Comparison of ENCODE assay signal across 8 cellular contexts in the genomic region with DNA sequence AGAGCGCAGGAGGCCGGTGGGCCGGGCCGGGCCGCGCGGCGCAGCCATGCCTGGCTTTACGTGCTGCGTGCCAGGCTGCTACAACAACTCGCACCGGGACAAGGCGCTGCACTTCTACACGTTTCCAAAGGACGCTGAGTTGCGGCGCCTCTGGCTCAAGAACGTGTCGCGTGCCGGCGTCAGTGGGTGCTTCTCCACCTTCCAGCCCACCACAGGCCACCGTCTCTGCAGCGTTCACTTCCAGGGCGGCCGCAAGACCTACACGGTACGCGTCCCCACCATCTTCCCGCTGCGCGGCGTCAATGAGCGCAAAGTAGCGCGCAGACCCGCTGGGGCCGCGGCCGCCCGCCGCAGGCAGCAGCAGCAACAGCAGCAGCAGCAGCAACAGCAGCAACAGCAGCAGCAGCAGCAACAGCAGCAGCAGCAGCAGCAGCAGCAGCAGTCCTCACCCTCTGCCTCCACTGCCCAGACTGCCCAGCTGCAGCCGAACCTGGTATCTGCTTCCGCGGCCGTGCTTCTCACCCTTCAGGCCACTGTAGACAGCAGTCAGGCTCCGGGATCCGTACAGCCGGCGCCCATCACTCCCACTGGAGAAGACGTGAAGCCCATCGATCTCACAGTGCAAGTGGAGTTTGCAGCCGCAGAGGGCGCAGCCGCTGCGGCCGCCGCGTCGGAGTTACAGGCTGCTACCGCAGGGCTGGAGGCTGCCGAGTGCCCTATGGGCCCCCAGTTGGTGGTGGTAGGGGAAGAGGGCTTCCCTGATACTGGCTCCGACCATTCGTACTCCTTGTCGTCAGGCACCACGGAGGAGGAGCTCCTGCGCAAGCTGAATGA. TPM values are rescaled to one million over a fixed set of nuclear protein-coding genes. Genes with fewer than 3 reads are reported as not detected.
DNase-seq lines count a peak whose midpoint lies in the region; ATAC-seq and TF ChIP-seq lines count a peak whose summit lies in the region.

No MANE protein-coding gene starts in this region.

- H3K4me1 Mint-ChIP-seq in activated naive CD4-positive, alpha-beta T cell treated with anti-CD3 and anti-CD28 coated beads, Interleukin-2, amount 10 ng/mL, durations not matched to agents 7 days and 5 days = peaks cover 45% of the 10 kb centered on the region
- H3K4me1 Mint-ChIP-seq in glutamatergic neuron (ENCODE audit: low read depth, unreplicated experiment) (peaks cover 26% of the 10 kb centered on the region), osteocyte (ENCODE audit: unreplicated experiment) (peaks cover 42% of the 10 kb centered on the region), type B pancreatic cell (ENCODE audit: unreplicated experiment) (peaks cover 34% of the 10 kb centered on the region)

- H3K36me3 Mint-ChIP-seq in activated naive CD4-positive, alpha-beta T cell treated with anti-CD3 and anti-CD28 coated beads, Interleukin-2, amount 10 ng/mL, durations not matched to agents 7 days and 5 days = peaks cover 19% of the 10 kb centered on the region
- no peaks in the 10 kb centered on the region for H3K36me3 Mint-ChIP-seq in glutamatergic neuron (ENCODE audit: unreplicated experiment)
- H3K36me3 Mint-ChIP-seq in osteocyte (ENCODE audit: unreplicated experiment) = no peaks in the 10 kb centered on the region
- H3K36me3 Mint-ChIP-seq in type B pancreatic cell = no peaks in the 10 kb centered on the region

- H3K9me3 Mint-ChIP-seq in activated naive CD4-positive, alpha-beta T cell treated with anti-CD3 and anti-CD28 coated beads, Interleukin-2, amount 10 ng/mL, durations not matched to agents 7 days and 5 days = no peaks in the 10 kb centered on the region
- peaks cover 13% of the 10 kb centered on the region for H3K9me3 Mint-ChIP-seq in glutamatergic neuron (ENCODE audit: unreplicated experiment)
- H3K9me3 Mint-ChIP-seq in osteocyte (ENCODE audit: unreplicated experiment) = no peaks in the 10 kb centered on the region
- no peaks in the 10 kb centered on the region for H3K9me3 Mint-ChIP-seq in type B pancreatic cell

- no peaks in the 10 kb centered on the region for H3K27me3 Mint-ChIP-seq in activated naive CD4-positive, alpha-beta T cell treated with anti-CD3 and anti-CD28 coated beads, Interleukin-2, amount 10 ng/mL, durations not matched to agents 7 days and 5 days
- H3K27me3 Mint-ChIP-seq in glutamatergic neuron (ENCODE audit: unreplicated experiment) (peaks cover 5% of the 10 kb centered on the region), osteocyte (ENCODE audit: unreplicated experiment) (no peaks in the 10 kb centered on the region), type B pancreatic cell (no peaks in the 10 kb centered on the region)

- CTCF ChIA-PET in activated naive CD4-positive, alpha-beta T cell treated with anti-CD3 and anti-CD28 coated beads, Interleukin-2, amount 10 ng/mL, durations not matched to agents 7 days and 5 days (lab: Charles Lee) = interaction anchor here (0.8 to 3.9 kb wide), 5 partner anchors 24 to 321 kb away, joined by 3 to 30 read pairs (median 5); a partner anchor contains a TSS

- TF ChIP-seq CTCF in glutamatergic neuron (IDR thresholded peaks at IDR 0.05; ENCODE audit: partially characterized antibody, unreplicated experiment) (peak; percentile 25), osteocyte (IDR thresholded peaks at IDR 0.05) (peak; percentile 40), type B pancreatic cell (conservative IDR thresholded peaks at IDR 0.05) (peak; percentile 57)

- H3K27ac Mint-ChIP-seq in activated naive CD4-positive, alpha-beta T cell treated with anti-CD3 and anti-CD28 coated beads, Interleukin-2, amount 10 ng/mL, durations not matched to agents 7 days and 5 days = peak overlapping the region; percentile 99
- peak overlapping the region; percentile 95 for H3K27ac Mint-ChIP-seq in glutamatergic neuron (ENCODE audit: unreplicated experiment)
- H3K27ac Mint-ChIP-seq in osteocyte (ENCODE audit: unreplicated experiment) = peak overlapping the region; percentile 91
- H3K27ac Mint-ChIP-seq in type B pancreatic cell = peak overlapping the region; percentile 93

- peak overlapping the region; percentile 95 for H3K4me3 Mint-ChIP-seq in activated naive CD4-positive, alpha-beta T cell treated with anti-CD3 and anti-CD28 coated beads, Interleukin-2, amount 10 ng/mL, durations not matched to agents 7 days and 5 days
- peak overlapping the region; percentile 97 for H3K4me3 Mint-ChIP-seq in glutamatergic neuron (ENCODE audit: unreplicated experiment)
- H3K4me3 Mint-ChIP-seq in osteocyte (ENCODE audit: unreplicated experiment) = peak overlapping the region; percentile 93
- peak overlapping the region; percentile 92 for H3K4me3 Mint-ChIP-seq in type B pancreatic cell

- DNase-seq in AG08395 (ENCODE audit: low spot score) = peak; percentile 25
- peak; percentile 80 for DNase-seq in RPMI8226
- peak; percentile 78 for DNase-seq in activated naive CD4-positive, alpha-beta T cell treated with anti-CD3 and anti-CD28 coated beads, Interleukin-2, amount 10 ng/mL, durations not matched to agents 7 days and 5 days
- peak; percentile 79 for DNase-seq in glutamatergic neuron
- no peak for DNase-seq in osteocyte (ENCODE audit: extremely low spot score, unreplicated experiment)
- peak; percentile 73 for DNase-seq in type B pancreatic cell (ENCODE audit: extremely low spot score, unreplicated experiment)

- peak; percentile 6 for ATAC-seq in GM18519 (IDR thresholded peaks at IDR 0.05; ENCODE audit: low FRiP score, unreplicated experiment)
- ATAC-seq in HG03135 (IDR thresholded peaks at IDR 0.05; ENCODE audit: unreplicated experiment) = peak; percentile 5

RNA-seq across cellular contexts. Expression of a gene that starts 0.6 kb away (rescaled TPM):
- 23.1 TPM for total RNA-seq in glutamatergic neuron (ENCODE audit: unreplicated experiment)
- total RNA-seq in osteocyte = 29.5 and 30.0 TPM in 2 replicates
- 25.5 and 35.1 TPM in 2 replicates for total RNA-seq in type B pancreatic cell (ENCODE audit: low replicate concordance)

RNA-seq across cellular contexts. Expression of a gene that starts 4.0 kb away (rescaled TPM):
- total RNA-seq in glutamatergic neuron (ENCODE audit: unreplicated experiment) = 196 TPM
- total RNA-seq in osteocyte = 121 and 125 TPM in 2 replicates
- 144 and 149 TPM in 2 replicates for total RNA-seq in type B pancreatic cell (ENCODE audit: low replicate concordance)

RNA-seq across cellular contexts. Expression of a gene that starts 4.8 kb away (rescaled TPM):
- total RNA-seq in glutamatergic neuron (ENCODE audit: unreplicated experiment) (153 TPM), osteocyte (46.3 and 51.2 TPM in 2 replicates), type B pancreatic cell (ENCODE audit: low replicate concordance) (67.6 and 74.2 TPM in 2 replicates)

RNA-seq across cellular contexts. Expression of a gene that starts 30.1 kb away (rescaled TPM):
- total RNA-seq in glutamatergic neuron (ENCODE audit: unreplicated experiment) = 142 TPM
- 68.2 and 75.4 TPM in 2 replicates for total RNA-seq in osteocyte
- total RNA-seq in type B pancreatic cell (ENCODE audit: low replicate concordance) = 77.5 and 81.1 TPM in 2 replicates

RNA-seq across cellular contexts. Expression of a gene that starts 36.0 kb away (rescaled TPM):
- 3.4 TPM for total RNA-seq in glutamatergic neuron (ENCODE audit: unreplicated experiment)
- 3.6 and 4.1 TPM in 2 replicates for total RNA-seq in osteocyte
- total RNA-seq in type B pancreatic cell (ENCODE audit: low replicate concordance) = 3.9 and 7.2 TPM in 2 replicates
